In the genomic region with DNA sequence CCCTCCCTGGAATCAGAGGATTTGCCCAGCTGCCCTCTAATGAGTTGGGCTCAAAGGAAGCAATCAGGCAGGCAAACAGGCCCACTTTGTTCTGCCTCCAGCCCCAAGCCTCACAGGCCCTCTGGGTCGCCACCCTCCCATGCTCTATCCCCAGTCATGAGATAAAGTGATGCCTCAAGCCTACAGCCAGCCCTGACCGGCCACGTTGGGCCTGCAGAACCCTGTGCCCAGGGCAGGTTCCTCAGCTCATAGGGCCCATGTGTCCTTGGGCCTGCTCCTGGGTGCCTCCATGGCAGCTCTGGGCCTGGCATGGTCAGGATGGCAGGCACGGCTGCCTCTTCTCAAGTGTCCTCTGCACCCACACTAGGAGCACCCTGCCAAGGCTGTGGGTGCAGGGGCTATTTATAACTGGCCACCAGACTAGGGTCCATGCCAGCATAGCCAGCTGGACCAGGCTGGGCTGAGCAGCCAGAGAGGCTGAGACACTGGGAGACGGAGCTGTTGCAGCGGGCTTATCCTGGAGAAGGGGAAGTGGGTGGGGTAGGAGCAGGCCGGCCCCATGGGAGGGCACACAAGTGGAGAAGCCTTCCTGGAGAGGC, we compare ENCODE assay signal across 10 cellular contexts. TPM values are rescaled to one million over a fixed set of nuclear protein-coding genes. Genes with fewer than 3 reads are reported as not detected.
A peak's percentile ranks its signal among the peaks of the same experiment; 100 is the strongest.
DNase-seq lines count a peak whose midpoint lies in the region; FAIRE-seq and TF ChIP-seq lines count a peak whose summit lies in the region.
"Had no signal": no experiment of that assay in that cellular context is flagged by ENCODE, and none has a peak within 500 bp of the region (broad histone marks: within the 10 kb centered on the region; RNA-seq: fewer than 3 reads in every experiment).

No MANE protein-coding gene starts in this region.

- no peak overlapping the region for H3K56ac ChIP-seq in H1 (replicated peaks; ENCODE audit: insufficient read length, low read depth, low read length)

- 0 out of 2 replicates have a peak, but pooled peaks cover 1% of the 10 kb centered on the region for H3K23me2 ChIP-seq in H1 (ENCODE audit: low read depth, low read length)

- peak overlapping the region; percentile 26; the same call in 1 of the 2 replicates for H4K8ac ChIP-seq in H1 (ENCODE audit: extremely low read depth, insufficient read depth, low read length)

- H3K4me3 Mint-ChIP-seq in activated CD4-positive, alpha-beta T cell treated with anti-CD3 and anti-CD28 coated beads, Interleukin-2, amount 10 ng/mL, durations not matched to agents 24 days and 14 days: no peak overlapping the region
- no peak overlapping the region for H3K4me3 Mint-ChIP-seq in T-helper 2 cell treated with Interferon-gamma antibody and Interleukin-4, amounts not matched to agents 5 μg/mL and 100 μg/mL, for 36 hours

- no peak for TF ChIP-seq EP300 in H1 (IDR thresholded peaks at IDR 0.05; ENCODE audit: borderline replicate concordance in 1 of 2, low read depth in 2 of 2, low read length in 2 of 2)

- H3K27me3 Mint-ChIP-seq in activated CD4-positive, alpha-beta T cell treated with anti-CD3 and anti-CD28 coated beads, Interleukin-2, amount 10 ng/mL, durations not matched to agents 24 days and 14 days: no peaks in the 10 kb centered on the region
- no peaks in the 10 kb centered on the region for H3K27me3 Mint-ChIP-seq in T-helper 2 cell treated with Interferon-gamma antibody and Interleukin-4, amounts not matched to agents 5 μg/mL and 100 μg/mL, for 36 hours (ENCODE audit: low read depth)

- H3K14ac ChIP-seq in H1 (ENCODE audit: insufficient read length): no peak overlapping the region

- peaks cover 41% of the 10 kb centered on the region for H3K4me1 Mint-ChIP-seq in activated CD4-positive, alpha-beta T cell treated with anti-CD3 and anti-CD28 coated beads, Interleukin-2, amount 10 ng/mL, durations not matched to agents 24 days and 14 days
- peaks cover 41% of the 10 kb centered on the region for H3K4me1 Mint-ChIP-seq in T-helper 2 cell treated with Interferon-gamma antibody and Interleukin-4, amounts not matched to agents 5 μg/mL and 100 μg/mL, for 36 hours (ENCODE audit: low read depth)

- H2BK20ac ChIP-seq in H1 (ENCODE audit: low read length): no peak overlapping the region

- H3K4me3 ChIP-seq in H1 (ENCODE audit: extremely low read depth in 1 of 4, insufficient read depth in 2 of 4, low read depth in 3 of 4, low read length in 4 of 4) (no peak overlapping the region), muscle layer of colon (ENCODE audit: low read depth in 1 of 2, low read length in 2 of 2) (peak overlapping the region in 1 of 2 donors; percentile 11), tibial artery (no peak overlapping the region)
- H3K4me3 ChIP-seq: Peyer's patch had no signal

- H3K27ac Mint-ChIP-seq in activated CD4-positive, alpha-beta T cell treated with anti-CD3 and anti-CD28 coated beads, Interleukin-2, amount 10 ng/mL, durations not matched to agents 24 days and 14 days: peak overlapping the region; percentile 67
- no peak overlapping the region for H3K27ac Mint-ChIP-seq in T-helper 2 cell treated with Interferon-gamma antibody and Interleukin-4, amounts not matched to agents 5 μg/mL and 100 μg/mL, for 36 hours

- DNase-seq in activated CD4-positive, alpha-beta T cell treated with anti-CD3 and anti-CD28 coated beads, Interleukin-2, amount 10 ng/mL, durations not matched to agents 24 days and 14 days: no peak
- DNase-seq in activated CD4-positive, alpha-beta T cell treated with anti-CD3 and anti-CD28 coated beads for 4 hours: no peak
- no peak for DNase-seq in H1 (ENCODE audit: low read depth in 1 of 2, low spot score in 2 of 2)
- DNase-seq in tibial artery: peak; percentile 72 to 91
- no peak for DNase-seq in middle frontal gyrus (ENCODE audit: extremely low spot score, low spot score)
- no peak for DNase-seq in T-helper 2 cell treated with Interferon-gamma antibody and Interleukin-4, amounts not matched to agents 5 μg/mL and 100 μg/mL, for 36 hours (ENCODE audit: low spot score)
- no peak for DNase-seq in NCI-H187 treated with DMSO at 0.1 percent for 48 hours (lab: John Stamatoyannopoulos, UW)
- DNase-seq: MV-4-11, Peyer's patch had no signal

- H3K79me1 ChIP-seq in H1 (ENCODE audit: low read depth, low read length): peaks cover 4% of the 10 kb centered on the region; the same call in 1 of the 2 replicates

- TF ChIP-seq POLR2A in H1 (IDR thresholded peaks at IDR 0.05; ENCODE audit: control extremely low read depth in 1 of 2, low read depth in 2 of 2, low read length in 2 of 2): no peak

- H2BK120ac ChIP-seq in H1 (replicated peaks; ENCODE audit: low read depth, low read length): no peak overlapping the region

- no peak overlapping the region for H3K23ac ChIP-seq in H1 (ENCODE audit: insufficient read length)

- CTCF ChIA-PET in H1 (lab: Charles Lee; ENCODE audit: partially characterized antibody): interaction anchor here (1.0 to 58.8 kb wide), 11 partner anchors 9 to 163 kb away, joined by 3 to 2001 read pairs (median 35); a partner anchor contains a TSS

- TF ChIP-seq RAD21 in H1 (IDR thresholded peaks at IDR 0.05 in 1 of 2, conservative IDR thresholded peaks at IDR 0.05 in 1 of 2; ENCODE audit: low read depth in 2 of 2, low read length in 2 of 2): no peak

- H4K91ac ChIP-seq in H1 (replicated peaks; ENCODE audit: insufficient read length, low read length): no peak overlapping the region

- peaks cover 0 to 13% (median 4%) of the 10 kb centered on the region in 4 experiments; a peak in 5 of 7 replicates for H3K4me1 ChIP-seq in H1 (replicated peaks in 1 of 4; ENCODE audit: control insufficient read depth in 3 of 4, insufficient read depth in 4 of 4, low read length in 3 of 4)
- peaks cover 59% of the 10 kb centered on the region for H3K4me1 ChIP-seq in muscle layer of colon (ENCODE audit: insufficient read depth, low read length)
- peaks cover 0 to 67% (median 61%) of the 10 kb centered on the region in 4 donors for H3K4me1 ChIP-seq in tibial artery

- H3K9me3 Mint-ChIP-seq in activated CD4-positive, alpha-beta T cell treated with anti-CD3 and anti-CD28 coated beads, Interleukin-2, amount 10 ng/mL, durations not matched to agents 24 days and 14 days: no peaks in the 10 kb centered on the region
- no peaks in the 10 kb centered on the region for H3K9me3 Mint-ChIP-seq in T-helper 2 cell treated with Interferon-gamma antibody and Interleukin-4, amounts not matched to agents 5 μg/mL and 100 μg/mL, for 36 hours

- WGBS in H1 (ENCODE audit: extremely low coverage in 1 of 2, insufficient coverage in 1 of 2, insufficient read length in 1 of 2, insufficient replicate concordance in 2 of 2, low coverage in 1 of 2, low lambda C conversion rate in 2 of 2, missing lambda C conversion rate in 1 of 2), 2 experiments: 94% methylated on average over 7 of the region's 7 CpGs; no CpG with 5 or more reads in 1 of the 2 experiments

- no peak overlapping the region for H2BK15ac ChIP-seq in H1 (ENCODE audit: low read length)

- no peak overlapping the region for H4K5ac ChIP-seq in H1 (ENCODE audit: insufficient read length, low read depth, low read length)

- no peak overlapping the region; the same call in 1 of the 2 replicates for H2BK12ac ChIP-seq in H1 (ENCODE audit: low read depth, low read length)

- H2BK5ac ChIP-seq in H1 (ENCODE audit: low read depth, low read length): no peak overlapping the region

- H3K4ac ChIP-seq in H1 (replicated peaks; ENCODE audit: insufficient read length, low read depth, low read length): no peak overlapping the region

- peaks cover 73% of the 10 kb centered on the region for H3K36me3 Mint-ChIP-seq in activated CD4-positive, alpha-beta T cell treated with anti-CD3 and anti-CD28 coated beads, Interleukin-2, amount 10 ng/mL, durations not matched to agents 24 days and 14 days (ENCODE audit: low read depth)
- peaks cover 44% of the 10 kb centered on the region for H3K36me3 Mint-ChIP-seq in T-helper 2 cell treated with Interferon-gamma antibody and Interleukin-4, amounts not matched to agents 5 μg/mL and 100 μg/mL, for 36 hours (ENCODE audit: low read depth)

- no peak overlapping the region for H3K4me2 ChIP-seq in H1 (ENCODE audit: insufficient read depth in 1 of 2, low read depth in 2 of 2, low read length in 2 of 2)

- no peaks in the 10 kb centered on the region for H3K9me3 ChIP-seq in H1 (ENCODE audit: insufficient read depth in 2 of 2, low read depth in 1 of 2, low read length in 1 of 2)
- H3K9me3 ChIP-seq in muscle layer of colon (ENCODE audit: low read length): no peaks in the 10 kb centered on the region
- H3K9me3 ChIP-seq in tibial artery: no peaks in the 10 kb centered on the region
- H3K9me3 ChIP-seq: Peyer's patch had no signal

- intact Hi-C loops in activated CD4-positive, alpha-beta T cell treated with anti-CD3 and anti-CD28 coated beads, Interleukin-2, amount 10 ng/mL, durations not matched to agents 24 days and 14 days (cut with micrococcal nuclease): no loop called here
- intact Hi-C loops in tibial artery (cut with DNase I; ENCODE audit: low total_unique reads): no loop called here

- H3K18ac ChIP-seq in H1 (ENCODE audit: extremely low read depth, low read length): no peak overlapping the region

- no peak overlapping the region for H2AFZ ChIP-seq in H1 (ENCODE audit: low read length)

- peaks cover 6 to 8% of the 10 kb centered on the region in 2 experiments for H4K20me1 ChIP-seq in H1 (replicated peaks in 1 of 2; ENCODE audit: control insufficient read depth in 1 of 2, insufficient read depth in 2 of 2, low read length in 2 of 2)

- no peak overlapping the region for H3K27ac ChIP-seq in H1 (ENCODE audit: low read depth, low read length)
- peak overlapping the region; percentile 48 for H3K27ac ChIP-seq in muscle layer of colon (ENCODE audit: low read depth, low read length)
- peak overlapping the region; percentile 66 to 99 for H3K27ac ChIP-seq in tibial artery

- H3K27me3 ChIP-seq in H1 (replicated peaks in 1 of 4; ENCODE audit: control insufficient read depth in 3 of 4, extremely low read depth in 1 of 4, insufficient read depth in 3 of 4, low read length in 3 of 4) (no peaks in the 10 kb centered on the region), muscle layer of colon (ENCODE audit: control insufficient read depth in 1 of 2, insufficient read depth in 2 of 2, low read length in 2 of 2) (no peaks in the 10 kb centered on the region), tibial artery (no peaks in the 10 kb centered on the region)
- H3K27me3 ChIP-seq: Peyer's patch had no signal

- FAIRE-seq in H1 (lab: Jason Lieb, UNC): no peak

- H3K36me3 ChIP-seq in H1 (ENCODE audit: control insufficient read depth in 2 of 4, insufficient read depth in 4 of 4, low read length in 3 of 4) (peaks cover under 1 to 20% (median 5%) of the 10 kb centered on the region in 4 experiments; a peak in 5 of 8 replicates), muscle layer of colon (ENCODE audit: insufficient read depth, low read length) (peaks cover 45% of the 10 kb centered on the region), tibial artery (peaks cover 42 to 55% (median 49%) of the 10 kb centered on the region in 3 donors)

- no peak overlapping the region for H3K9ac ChIP-seq in H1 (replicated peaks in 1 of 4; ENCODE audit: extremely low read depth in 1 of 4, low read depth in 3 of 4, low read length in 3 of 4)
- no peak overlapping the region for H3K9ac ChIP-seq in muscle layer of colon (ENCODE audit: low read length)

- TF ChIP-seq CTCF in H1 (IDR thresholded peaks at IDR 0.05; ENCODE audit: control extremely low read depth in 1 of 3, insufficient read depth in 1 of 3, low read depth in 1 of 3, low read length in 3 of 3) (no peak), tibial artery (IDR thresholded peaks at IDR 0.05) (peak in 1 of 2 experiments; percentile 7)

- POLR2A ChIA-PET in H1 (lab: Charles Lee; ENCODE audit: partially characterized antibody): interaction anchor here (3.5 to 29.3 kb wide), 3 partner anchors 8 to 38 kb away, joined by 17 to 480 read pairs (median 32); no protein-coding TSS in a partner anchor

- H2AK5ac ChIP-seq in H1 (ENCODE audit: low read depth, low read length): no peak overlapping the region

- H3K79me2 ChIP-seq in H1 (ENCODE audit: control insufficient read depth in 1 of 2, insufficient read depth in 2 of 2, low read length in 2 of 2): peaks cover 0 to 41% of the 10 kb centered on the region in 2 experiments; a peak in 2 of 4 replicates

RNA-seq across cellular contexts. Expression of a gene that starts 20.2 kb away (rescaled TPM):
- total RNA-seq in activated CD4-positive, alpha-beta T cell treated with anti-CD3 and anti-CD28 coated beads, Interleukin-2, amount 10 ng/mL, durations not matched to agents 24 days and 14 days: 405 and 419 TPM in 2 replicates
- 82.0 and 84.9 TPM in 2 replicates for total RNA-seq in H1 (2021; fragmentation: NEBNext Ultra II Directional; extraction: Animal tissue kit (Norgen Biotek cat#: 25700))
- 25.5 and 52.0 TPM in 2 replicates for polyA plus RNA-seq in H1 (2011; rRNA removed)
- polyA plus RNA-seq in H1 (2011; cell fraction: cytosol; rRNA removed): 27.2 TPM
- 208 TPM for polyA plus RNA-seq in H1 (2011; cell fraction: nucleus; rRNA removed)
- polyA plus RNA-seq in H1 (2012, experiment 1 of 2): 46.5 to 68.3 TPM (median 65.5 TPM) in 4 replicates
- 57.8 TPM for polyA plus RNA-seq in H1 (2012, experiment 2 of 2)
- 40.9 TPM for polyA plus RNA-seq in H1 (2013, experiment 1 of 2)
- polyA plus RNA-seq in H1 (2013, experiment 2 of 2): 38.9 TPM
- polyA minus RNA-seq in H1 (2011; rRNA and poly(A)+ RNA removed): 11.6 and 23.5 TPM in 2 replicates
- polyA minus RNA-seq in H1 (2011; cell fraction: cytosol; rRNA and poly(A)+ RNA removed): 27.2 TPM
- 48.1 TPM for polyA minus RNA-seq in H1 (2011; cell fraction: nucleus; rRNA and poly(A)+ RNA removed)

RNA-seq across cellular contexts. Expression of a gene that starts 26.4 kb away (rescaled TPM):
- total RNA-seq in activated CD4-positive, alpha-beta T cell treated with anti-CD3 and anti-CD28 coated beads, Interleukin-2, amount 10 ng/mL, durations not matched to agents 24 days and 14 days: 10.7 and 12.3 TPM in 2 replicates
- total RNA-seq in H1 (2021; fragmentation: NEBNext Ultra II Directional; extraction: Animal tissue kit (Norgen Biotek cat#: 25700)): 14.0 and 14.1 TPM in 2 replicates
- polyA plus RNA-seq in H1 (2011; rRNA removed): 9.5 and 12.1 TPM in 2 replicates
- 9.6 TPM for polyA plus RNA-seq in H1 (2011; cell fraction: cytosol; rRNA removed)
- 16.1 TPM for polyA plus RNA-seq in H1 (2011; cell fraction: nucleus; rRNA removed)
- 8.3 to 11.4 TPM (median 10.2 TPM) in 4 replicates for polyA plus RNA-seq in H1 (2012, experiment 1 of 2)
- 8.6 TPM for polyA plus RNA-seq in H1 (2012, experiment 2 of 2)
- polyA plus RNA-seq in H1 (2013, experiment 1 of 2): 9.4 TPM
- 10.8 TPM for polyA plus RNA-seq in H1 (2013, experiment 2 of 2)
- polyA minus RNA-seq in H1 (2011; rRNA and poly(A)+ RNA removed): 7.2 and 7.3 TPM in 2 replicates
- polyA minus RNA-seq in H1 (2011; cell fraction: cytosol; rRNA and poly(A)+ RNA removed): 6.8 TPM
- polyA minus RNA-seq in H1 (2011; cell fraction: nucleus; rRNA and poly(A)+ RNA removed): 7.3 TPM

RNA-seq across cellular contexts. Expression of a gene that starts 40.8 kb away (rescaled TPM):
- total RNA-seq in activated CD4-positive, alpha-beta T cell treated with anti-CD3 and anti-CD28 coated beads, Interleukin-2, amount 10 ng/mL, durations not matched to agents 24 days and 14 days: 3.6 and 4.5 TPM in 2 replicates
- 6.7 and 9.4 TPM in 2 replicates for total RNA-seq in H1 (2021; fragmentation: NEBNext Ultra II Directional; extraction: Animal tissue kit (Norgen Biotek cat#: 25700))
- polyA plus RNA-seq in H1 (2011; rRNA removed): 5.0 and 5.2 TPM in 2 replicates
- polyA plus RNA-seq in H1 (2011; cell fraction: cytosol; rRNA removed): 6.0 TPM
- polyA plus RNA-seq in H1 (2011; cell fraction: nucleus; rRNA removed): 31.6 TPM
- polyA plus RNA-seq in H1 (2012, experiment 1 of 2): 4.1 to 5.7 TPM (median 5.2 TPM) in 4 replicates
- 3.1 TPM for polyA plus RNA-seq in H1 (2012, experiment 2 of 2)
- polyA plus RNA-seq in H1 (2013, experiment 1 of 2): 4.2 TPM
- polyA plus RNA-seq in H1 (2013, experiment 2 of 2): 3.9 TPM
- 5.2 and 8.0 TPM in 2 replicates for polyA minus RNA-seq in H1 (2011; rRNA and poly(A)+ RNA removed)
- polyA minus RNA-seq in H1 (2011; cell fraction: cytosol; rRNA and poly(A)+ RNA removed): 1.8 TPM
- polyA minus RNA-seq in H1 (2011; cell fraction: nucleus; rRNA and poly(A)+ RNA removed): 16.2 TPM

Comparison
In these comparisons a context has a peak if more than half of its experiments do, and no peak if none do; other contexts are left out.
1. DNase-seq: peak in tibial artery (2 of 2); none in activated CD4-positive, alpha-beta T cell treated with anti-CD3 and anti-CD28 coated beads, Interleukin-2, amount 10 ng/mL, durations not matched to agents 24 days and 14 days (single experiment), activated CD4-positive, alpha-beta T cell treated with anti-CD3 and anti-CD28 coated beads for 4 hours (0 of 2), H1 (0 of 2), middle frontal gyrus (single experiment), T-helper 2 cell treated with Interferon-gamma antibody and Interleukin-4, amounts not matched to agents 5 μg/mL and 100 μg/mL, for 36 hours (single experiment) and NCI-H187 treated with DMSO at 0.1 percent for 48 hours (single experiment).